In the genomic region with DNA sequence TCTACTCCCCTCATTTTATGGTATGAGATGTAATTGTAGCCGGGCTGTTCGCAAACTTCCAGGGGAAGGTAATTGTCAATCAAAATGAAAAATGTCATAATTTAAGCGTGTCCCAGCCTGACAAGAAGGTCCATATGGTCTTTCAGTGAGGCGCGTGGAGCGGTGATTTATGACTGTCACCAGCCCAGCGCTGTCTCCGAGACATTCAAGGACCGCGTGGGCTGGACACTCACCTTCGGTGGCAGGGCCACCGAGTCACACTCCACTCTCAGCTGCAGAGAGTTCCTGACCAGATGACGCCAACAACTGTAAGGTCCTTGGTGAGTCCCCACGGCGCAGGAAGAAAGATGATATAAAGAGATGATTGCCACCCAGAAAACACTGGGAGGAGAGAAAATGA, we compare ENCODE assay signal across 1 cellular context.
TF ChIP-seq lines count a peak whose summit lies in the region.

No MANE protein-coding gene starts in this region.

TF ChIP-seq in K562, 482 proteins besides CTCF, POLR2A, EP300 and RAD21 (continued from another document):
- TF ChIP-seq, protein P1, sequence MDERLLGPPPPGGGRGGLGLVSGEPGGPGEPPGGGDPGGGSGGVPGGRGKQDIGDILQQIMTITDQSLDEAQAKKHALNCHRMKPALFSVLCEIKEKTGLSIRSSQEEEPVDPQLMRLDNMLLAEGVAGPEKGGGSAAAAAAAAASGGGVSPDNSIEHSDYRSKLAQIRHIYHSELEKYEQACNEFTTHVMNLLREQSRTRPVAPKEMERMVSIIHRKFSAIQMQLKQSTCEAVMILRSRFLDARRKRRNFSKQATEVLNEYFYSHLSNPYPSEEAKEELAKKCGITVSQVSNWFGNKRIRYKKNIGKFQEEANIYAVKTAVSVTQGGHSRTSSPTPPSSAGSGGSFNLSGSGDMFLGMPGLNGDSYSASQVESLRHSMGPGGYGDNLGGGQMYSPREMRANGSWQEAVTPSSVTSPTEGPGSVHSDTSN (CRISPR knock-in tag; IDR thresholded peaks at IDR 0.05; ENCODE audit: low read depth) = no peak
- TF ChIP-seq, protein P1 (tag; conservative IDR thresholded peaks at IDR 0.05; ENCODE audit: low read depth) = peak; percentile 51
- TF ChIP-seq KLF13 (tag; IDR thresholded peaks at IDR 0.05; ENCODE audit: borderline replicate concordance, low read depth) (no peak), TARDBP (IDR thresholded peaks at IDR 0.05) (no peak), PKNOX1 (IDR thresholded peaks at IDR 0.05) (peak; percentile 37), ESRRA (IDR thresholded peaks at IDR 0.05; ENCODE audit: borderline replicate concordance, low read depth) (no peak), ZNF609 (CRISPR knock-in tag; IDR thresholded peaks at IDR 0.05; ENCODE audit: borderline replicate concordance) (no peak), MEIS2 (IDR thresholded peaks at IDR 0.05; ENCODE audit: partially characterized antibody) (peak; percentile 54), CHD4 (IDR thresholded peaks at IDR 0.05; ENCODE audit: insufficient read depth, insufficient replicate concordance, low read depth, low read length, poor library complexity, severe bottlenecking) (no peak), ELK3 (CRISPR knock-in tag; IDR thresholded peaks at IDR 0.05) (no peak), ZBTB17 (CRISPR knock-in tag; IDR thresholded peaks at IDR 0.05) (no peak), FOXK1 (CRISPR knock-in tag; IDR thresholded peaks at IDR 0.05; ENCODE audit: borderline replicate concordance) (no peak), ZNF41 (CRISPR knock-in tag; conservative IDR thresholded peaks at IDR 0.05) (no peak), MXI1 (IDR thresholded peaks at IDR 0.05; ENCODE audit: low read depth, low read length) (no peak), NUFIP1 (IDR thresholded peaks at IDR 0.05; ENCODE audit: partially characterized antibody) (no peak), GTF2B (IDR thresholded peaks at IDR 0.05; ENCODE audit: extremely low read depth, insufficient read length) (no peak), THAP12 (CRISPR knock-in tag; IDR thresholded peaks at IDR 0.05) (no peak), XRCC3 (IDR thresholded peaks at IDR 0.05) (no peak)
